26 cellular contexts compared by ENCODE assay signal in genomic region chr2:101032100-101032776, GRCh38.
"Had no signal": no experiment of that assay in that cellular context is flagged by ENCODE, and none has a peak within 500 bp of the region (broad histone marks: within the 10 kb centered on the region; RNA-seq: fewer than 3 reads in every experiment).

No MANE protein-coding gene starts in this region.

- H3K4me1 ChIP-seq: breast epithelium, esophagus squamous epithelium, testis had no signal

- H3K4me3 ChIP-seq: breast epithelium, esophagus squamous epithelium, skin epidermis, testis, upper lobe of left lung had no signal

- H3K27ac ChIP-seq: breast epithelium, esophagus squamous epithelium, skin epidermis, testis, WERI-Rb-1 had no signal

- H3K9me3 ChIP-seq: breast epithelium, esophagus squamous epithelium, testis, upper lobe of left lung had no signal

- H3K27me3 ChIP-seq: breast epithelium, esophagus squamous epithelium, testis, upper lobe of left lung had no signal

- DNase-seq: activated CD4-positive, alpha-beta memory T cell treated with anti-CD3 and anti-CD28 coated beads for 36 hours; activated CD4-positive, alpha-beta T cell treated with anti-CD3 and anti-CD28 coated beads for 48 hours; activated gamma-delta T cell treated with Interleukin-2 at 50 U/mL for 16 hours; activated naive CD4-positive, alpha-beta T cell treated with anti-CD3 and anti-CD28 coated beads, Interleukin-2, amount 50 U/mL, for 16 hours; activated naive CD8-positive, alpha-beta T cell treated with anti-CD3 and anti-CD28 coated beads, Interleukin-2, amount 50 U/mL, for 24 hours; activated T-cell treated with anti-CD3 and anti-CD28 coated beads, Interleukin-2, amount 50 U/mL, for 4 hours; amygdala; endodermal cell; esophagus squamous epithelium; glutamatergic neuron; hippocampal formation; left cardiac atrium; naive thymus-derived CD8-positive, alpha-beta T cell; nucleus accumbens; stimulated activated CD4-positive, alpha-beta T cell treated with anti-CD3 and anti-CD28 coated beads, Interleukin-12 subunit alpha, Interleukin-12 subunit beta, amount 100 ng/mL, for 4 hours; stimulated activated CD4-positive, alpha-beta T cell treated with anti-CD3 and anti-CD28 coated beads, Interleukin-4, amount 100 ng/mL, for 1 hour; stimulated activated naive CD8-positive, alpha-beta T cell treated with anti-CD3 and anti-CD28 coated beads, Interleukin-15, Interleukin-2, amounts not matched to agents 100 U/mL and 50 U/mL, for 24 hours; T1000; testis; upper lobe of left lung; WERI-Rb-1 had no signal

- ATAC-seq: activated CD4-positive, CD25-positive, alpha-beta regulatory T cell treated with anti-CD3 and anti-CD28 coated beads, Interleukin-2, amount 50 U/mL, for 24 hours; activated naive CD8-positive, alpha-beta T cell treated with anti-CD3 and anti-CD28 coated beads, Interleukin-2, amount 50 U/mL, for 24 hours; activated T-cell treated with anti-CD3 and anti-CD28 coated beads, Interleukin-2, amount 50 U/mL, for 4 hours; activated T-helper 17 cell treated with anti-CD3 and anti-CD28 coated beads, Interleukin-2, amount 50 U/mL, for 72 hours; left cardiac atrium; naive thymus-derived CD8-positive, alpha-beta T cell; sciatic nerve; stimulated activated naive CD8-positive, alpha-beta T cell treated with anti-CD3 and anti-CD28 coated beads, Interleukin-15, Interleukin-2, amounts not matched to agents 100 U/mL and 50 U/mL, for 24 hours had no signal
